19 cellular contexts compared by ENCODE assay signal in genomic region chr1:29972664-29973063, GRCh38.
A peak's percentile ranks its signal among the peaks of the same experiment; 100 is the strongest.
DNase-seq lines count a peak whose midpoint lies in the region; ATAC-seq and TF ChIP-seq lines count a peak whose summit lies in the region.
"Had no signal": no experiment of that assay in that cellular context is flagged by ENCODE, and none has a peak within 500 bp of the region (broad histone marks: within the 10 kb centered on the region; RNA-seq: fewer than 3 reads in every experiment).

No MANE protein-coding gene starts in this region.

- H3K9me3 ChIP-seq in HUES6 (ENCODE audit: control insufficient read depth, insufficient read depth, low read depth, low read length) (peaks cover 6% of the 10 kb centered on the region), left lung (peaks cover 0 to 5% of the 10 kb centered on the region in 2 donors)

- H3K27ac ChIP-seq in HUES6 (ENCODE audit: low read depth, low read length): peak overlapping the region; percentile 99
- no peak overlapping the region for H3K27ac ChIP-seq in coronary artery
- H3K27ac ChIP-seq in mesendoderm (ENCODE audit: low read depth, low read length): no peak overlapping the region
- H3K27ac ChIP-seq in left lung: no peak overlapping the region
- H3K27ac ChIP-seq: RWPE1 had no signal

- peak overlapping the region; percentile 72 for H3K9ac ChIP-seq in HUES6 (ENCODE audit: low read length)
- H3K9ac ChIP-seq in mesendoderm (ENCODE audit: low read length): peak overlapping the region; percentile 18

- no peak for TF ChIP-seq CTCF in coronary artery (IDR thresholded peaks at IDR 0.05)
- TF ChIP-seq CTCF in left lung (IDR thresholded peaks at IDR 0.05): no peak

- WGBS in mesendoderm (ENCODE audit: extremely low coverage, insufficient coverage, low lambda C conversion rate): no CpG with 5 or more reads among the region's 3 CpGs

- ATAC-seq in left lung: no peak
- no peak for ATAC-seq in HG02623 (IDR thresholded peaks at IDR 0.05; ENCODE audit: unreplicated experiment)

- no peaks in the 10 kb centered on the region for H3K79me1 ChIP-seq in mesendoderm (ENCODE audit: low read length)

- no peak overlapping the region for H2BK15ac ChIP-seq in mesendoderm (replicated peaks; ENCODE audit: low read depth)

- no peak overlapping the region for H2AK5ac ChIP-seq in mesendoderm (ENCODE audit: low read length)

- H3K4me2 ChIP-seq in mesendoderm (ENCODE audit: low read length): no peak overlapping the region

- H3K23ac ChIP-seq in mesendoderm (ENCODE audit: low read length): no peak overlapping the region

- intact Hi-C loops in left lung (cut with DNase I): no loop called here

- peaks cover 36% of the 10 kb centered on the region for H3K4me1 ChIP-seq in HUES6 (ENCODE audit: control insufficient read depth, insufficient read depth, low read length)
- peaks cover 18% of the 10 kb centered on the region for H3K4me1 ChIP-seq in mesendoderm (ENCODE audit: control insufficient read depth, low read depth, low read length)
- H3K4me1 ChIP-seq in left lung: no peaks in the 10 kb centered on the region

- H4K5ac ChIP-seq in mesendoderm (ENCODE audit: low read length): no peak overlapping the region

- H2BK120ac ChIP-seq in mesendoderm (ENCODE audit: low read depth, low read length): peak overlapping the region; percentile 77

- H3K27me3 ChIP-seq in HUES6 (ENCODE audit: control insufficient read depth, insufficient read depth, low read length): no peaks in the 10 kb centered on the region; the same call in 1 of the 2 replicates
- no peaks in the 10 kb centered on the region for H3K27me3 ChIP-seq in mesendoderm (ENCODE audit: insufficient read depth, low read length, poor library complexity)
- peaks cover 0 to 35% of the 10 kb centered on the region in 2 donors for H3K27me3 ChIP-seq in left lung

- peak overlapping the region; percentile 50 for H3K56ac ChIP-seq in mesendoderm (ENCODE audit: low read length)

- peak overlapping the region; percentile 73 for H3K18ac ChIP-seq in mesendoderm (ENCODE audit: low read length)

- H3K79me2 ChIP-seq in mesendoderm (ENCODE audit: control insufficient read depth, insufficient read depth, low read length): no peaks in the 10 kb centered on the region

- no peak overlapping the region for H4K8ac ChIP-seq in mesendoderm (ENCODE audit: low read depth, low read length)

- peak overlapping the region; percentile 94 for H3K4ac ChIP-seq in mesendoderm (ENCODE audit: low read depth, low read length)

- H3K36me3 ChIP-seq in HUES6 (ENCODE audit: control insufficient read depth, insufficient read depth, low read length) (no peaks in the 10 kb centered on the region), mesendoderm (ENCODE audit: control insufficient read depth, insufficient read depth, low read length) (no peaks in the 10 kb centered on the region), left lung (no peaks in the 10 kb centered on the region)

- peak; percentile 56 for DNase-seq in Daoy (ENCODE audit: low read depth)
- DNase-seq in coronary artery (ENCODE audit: low spot score): peak; percentile 16
- DNase-seq in mesendoderm: no peak
- DNase-seq in RPMI8226: no peak
- DNase-seq in left lung: no peak
- DNase-seq: C1 segment of cervical spinal cord; CD4-positive, alpha-beta memory T cell; COR-L47; DMS53; NCI-H1092; NCI-H1417 treated with DMSO at 0.1 percent for 48 hours; NCI-H1694 treated with DMSO at 0.1 percent for 48 hours; NCI-H2081; NCI-H226; NCI-H510A; SHP77 treated with DMSO at 0.1 percent for 48 hours had no signal

- peak overlapping the region; percentile 88 for H2BK5ac ChIP-seq in mesendoderm (ENCODE audit: low read length)

- no peak overlapping the region for H3K4me3 ChIP-seq in HUES6 (ENCODE audit: low read depth, low read length)
- no peak overlapping the region for H3K4me3 ChIP-seq in coronary artery
- H3K4me3 ChIP-seq in mesendoderm (ENCODE audit: low read length): no peak overlapping the region
- H3K4me3 ChIP-seq in left lung: no peak overlapping the region

Comparison
In these comparisons a context has a peak if more than half of its experiments do, and no peak if none do; other contexts are left out.
1. DNase-seq: peak in Daoy (single experiment) and coronary artery (single experiment); none in mesendoderm (single experiment), RPMI8226 (single experiment) and left lung (0 of 2).